In the genomic region with DNA sequence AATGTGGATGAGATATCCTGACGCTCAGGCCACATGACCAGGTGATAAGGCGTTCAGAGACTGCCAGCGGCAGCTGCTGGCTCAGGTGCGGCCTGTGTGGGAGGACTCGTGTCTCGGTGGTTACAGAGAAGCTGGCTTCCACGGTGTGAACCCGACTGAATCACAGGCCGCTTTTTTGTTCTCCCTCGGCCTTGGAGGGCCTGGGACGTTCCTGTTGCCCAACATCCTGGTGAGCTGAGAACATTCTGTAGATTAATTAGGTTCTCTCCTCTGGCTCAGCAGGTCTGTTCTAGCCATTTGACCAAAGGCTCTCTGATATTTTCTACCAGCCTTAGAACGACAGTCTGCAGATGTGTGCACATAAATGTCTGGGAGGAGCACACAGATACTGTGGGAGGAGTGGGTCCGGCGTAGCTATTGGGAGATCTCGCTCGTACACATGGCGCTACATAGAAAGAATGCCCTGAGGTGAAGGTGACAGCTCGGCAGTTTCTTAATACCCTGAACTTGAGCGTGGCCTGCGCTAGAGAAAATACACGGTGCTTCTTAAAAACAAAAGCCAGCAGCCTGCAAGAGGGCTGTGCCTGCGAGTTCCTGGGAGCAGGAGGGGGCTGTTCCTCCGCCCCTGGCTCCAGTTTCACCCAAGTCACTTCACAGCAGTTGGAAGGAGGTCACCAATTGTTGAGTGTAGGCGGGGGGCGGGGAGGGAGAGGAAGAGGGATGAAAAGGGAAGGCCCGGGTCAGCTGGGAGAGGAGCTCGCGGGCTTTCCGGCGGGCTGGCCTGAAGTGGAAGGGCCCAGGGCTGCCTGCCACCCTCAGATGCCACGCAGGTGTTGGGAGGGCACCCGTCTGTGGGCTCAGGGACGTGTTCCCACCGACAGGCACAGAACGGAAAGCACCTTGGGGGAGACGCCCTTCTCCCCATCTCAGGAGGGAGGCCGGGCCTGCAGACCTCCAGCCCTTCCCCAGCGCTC, we compare ENCODE assay signal across 8 cellular contexts.
DNase-seq lines count a peak whose midpoint lies in the region; ATAC-seq and TF ChIP-seq lines count a peak whose summit lies in the region.

No MANE protein-coding gene starts in this region.

- no peaks in the 10 kb centered on the region for H3K9me3 Mint-ChIP-seq in osteocyte (ENCODE audit: unreplicated experiment)

- peaks cover 26% of the 10 kb centered on the region for H3K4me1 Mint-ChIP-seq in osteocyte (ENCODE audit: unreplicated experiment)

- ATAC-seq in HG03095 (IDR thresholded peaks at IDR 0.05; ENCODE audit: unreplicated experiment) (peak; percentile 20), Right ventricle myocardium superior (ENCODE audit: poor library complexity) (peak; percentile 86), GM19324 (IDR thresholded peaks at IDR 0.05; ENCODE audit: low FRiP score, unreplicated experiment) (no peak), GM18498 (IDR thresholded peaks at IDR 0.05; ENCODE audit: unreplicated experiment) (no peak)

- H3K27me3 Mint-ChIP-seq in osteocyte (ENCODE audit: unreplicated experiment) = peaks cover 17% of the 10 kb centered on the region

- no peaks in the 10 kb centered on the region for H3K36me3 Mint-ChIP-seq in osteocyte (ENCODE audit: unreplicated experiment)

- DNase-seq in DMS153 treated with DMSO at 0.1 percent for 48 hours (lab: John Stamatoyannopoulos, UW; ENCODE audit: unreplicated experiment) (peak; percentile 51), SKM-1 treated with dmso at 0.1 percent for 144 hours (lab: John Stamatoyannopoulos, UW; ENCODE audit: unreplicated experiment) (peak; percentile 48), Right ventricle myocardium superior (peak; percentile 71), osteocyte (ENCODE audit: extremely low spot score, unreplicated experiment) (no peak)
- DNase-seq in stimulated activated naive CD4-positive, alpha-beta T cell (lab: John Stamatoyannopoulos, UW) = no peak

- intact Hi-C loops in Right ventricle myocardium superior (cut with DNase I) = loop anchor here (5.0 kb wide), 1 partner anchor 217 kb away; no protein-coding TSS in a partner anchor

- no peak for TF ChIP-seq CTCF in osteocyte (IDR thresholded peaks at IDR 0.05)

- H3K4me3 Mint-ChIP-seq in osteocyte (ENCODE audit: unreplicated experiment) = peak overlapping the region; percentile 61

- H3K27ac Mint-ChIP-seq in osteocyte (ENCODE audit: unreplicated experiment) = peak overlapping the region; percentile 43

Comparison
In these comparisons a context has a peak if more than half of its experiments do, and no peak if none do; other contexts are left out.
1. DNase-seq: peak in DMS153 treated with DMSO at 0.1 percent for 48 hours (single experiment), SKM-1 treated with dmso at 0.1 percent for 144 hours (single experiment) and Right ventricle myocardium superior (single experiment); none in osteocyte (single experiment) and stimulated activated naive CD4-positive, alpha-beta T cell (0 of 6).
2. ATAC-seq: peak in HG03095 (single experiment) and Right ventricle myocardium superior (single experiment); none in GM19324 (single experiment) and GM18498 (single experiment).